13 cellular contexts compared by ENCODE assay signal in the genomic region with DNA sequence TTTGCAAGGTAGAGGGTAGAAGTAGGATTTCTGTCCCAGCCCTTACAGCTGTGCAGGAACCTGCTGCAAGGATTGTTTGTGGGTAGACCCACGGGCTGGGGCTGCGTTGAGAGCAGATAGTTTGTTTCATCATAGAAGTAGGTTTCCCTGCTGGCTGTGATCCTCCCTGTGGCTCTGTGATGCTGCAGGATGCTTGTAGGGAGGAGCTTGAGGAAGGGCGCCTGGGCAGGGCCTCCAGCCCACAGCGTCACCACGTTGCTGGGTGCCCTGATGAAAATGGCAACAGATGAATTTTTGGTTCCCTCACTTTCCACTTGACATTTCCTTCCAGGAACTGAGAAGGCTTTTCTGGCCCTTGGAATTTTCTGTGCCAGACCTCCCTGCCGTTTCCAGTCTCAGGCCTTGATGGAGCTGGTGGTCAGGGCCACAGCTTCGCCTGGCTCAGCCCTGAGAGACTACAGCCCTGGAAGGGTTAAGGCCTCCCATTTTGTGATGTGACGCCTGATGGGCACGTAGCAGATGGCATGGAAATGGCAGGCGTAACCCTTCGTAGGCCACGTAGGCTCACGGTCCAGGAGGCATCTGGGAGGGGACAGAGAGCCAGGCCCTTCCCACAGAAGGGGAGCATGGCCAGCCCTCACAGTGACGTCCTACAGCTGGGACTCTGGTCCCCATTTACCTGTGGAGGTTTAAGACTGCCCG. TPM values are rescaled to one million over a fixed set of nuclear protein-coding genes. Genes with fewer than 3 reads are reported as not detected.
DNase-seq lines count a peak whose midpoint lies in the region; ATAC-seq, FAIRE-seq and TF ChIP-seq lines count a peak whose summit lies in the region.
"Had no signal": no experiment of that assay in that cellular context is flagged by ENCODE, and none has a peak within 500 bp of the region (broad histone marks: within the 10 kb centered on the region; RNA-seq: fewer than 3 reads in every experiment).

No MANE protein-coding gene starts in this region.

- TF ChIP-seq EP300 in GM12878 (IDR thresholded peaks at IDR 0.05; ENCODE audit: borderline replicate concordance in 1 of 2, control insufficient read depth in 1 of 2, low read depth in 2 of 2, low read length in 2 of 2) (no peak), tibial nerve (IDR thresholded peaks at IDR 0.05) (no peak)

- H3K4me3 Mint-ChIP-seq in natural killer cell, result peak overlapping the region; percentile 74

- H3K27ac ChIP-seq in C4-2B (peak overlapping the region; percentile 37), RWPE1 (peak overlapping the region; percentile 11), GM12878 (ENCODE audit: control insufficient read depth, insufficient read depth) (0 out of 2 replicates have a peak overlapping the region, but pooled peaks have one; percentile 20), tibial nerve (no peak overlapping the region)

- CTCF ChIA-PET in RWPE1 (lab: Yijun Ruan, JAX), result no interaction called here
- CTCF ChIA-PET in GM12878 (lab: Yijun Ruan, JAX), result interaction anchor here (1.0 to 1.9 kb wide), 2 partner anchors 13 to 83 kb away, joined by 3 to 4 read pairs; no protein-coding TSS in a partner anchor

- TF ChIP-seq POLR2A in GM12878 (IDR thresholded peaks at IDR 0.05; ENCODE audit: low read depth, low read length), result 0 out of 2 replicates have a peak, but pooled peaks have one; percentile 2
- TF ChIP-seq POLR2A in tibial nerve (IDR thresholded peaks at IDR 0.05), result no peak

- no peak overlapping the region for H3K4me2 ChIP-seq in GM12878 (ENCODE audit: control insufficient read depth, insufficient read depth)

- H3K4me1 Mint-ChIP-seq in natural killer cell, result peaks cover 84 to 85% of the 10 kb centered on the region in 2 donors

- peaks cover 7% of the 10 kb centered on the region for H4K20me1 ChIP-seq in GM12878 (ENCODE audit: control insufficient read depth, insufficient read depth)

- H3K9me3 Mint-ChIP-seq in natural killer cell, result no peaks in the 10 kb centered on the region

- peaks cover 93% of the 10 kb centered on the region for H3K79me2 ChIP-seq in GM12878 (ENCODE audit: control insufficient read depth, insufficient read depth, low read length)

- no peaks in the 10 kb centered on the region for H3K27me3 Mint-ChIP-seq in natural killer cell (ENCODE audit: low read depth in 2 of 2)

- H3K4me3 ChIP-seq in GM12878 (no peak overlapping the region), tibial nerve (no peak overlapping the region)
- H3K4me3 ChIP-seq: MG63 had no signal

- TF ChIP-seq RAD21 in GM12878 (IDR thresholded peaks at IDR 0.05; ENCODE audit: insufficient read depth, low read depth, low read length), result no peak

- RAD21 ChIA-PET in GM12878 (lab: Charles Lee; ENCODE audit: unreplicated experiment), result interaction anchor here (1.5 to 2.7 kb wide), 2 partner anchors 42 to 83 kb away, joined by 3 to 8 read pairs; a partner anchor contains a TSS

- POLR2A ChIA-PET in RWPE1 (lab: Yijun Ruan, JAX; ENCODE audit: low non-redundant PET), result no interaction called here
- POLR2A ChIA-PET in GM12878 (lab: Charles Lee), result interaction anchor here (0.5 to 1.8 kb wide), 2 partner anchors 11 to 289 kb away, joined by 3 to 7 read pairs; no protein-coding TSS in a partner anchor

- peaks cover 5% of the 10 kb centered on the region; the same call in 2 of the 3 replicates for H3K9me3 ChIP-seq in GM12878 (replicated peaks; ENCODE audit: control insufficient read depth, insufficient read depth, low read length)
- no peaks in the 10 kb centered on the region for H3K9me3 ChIP-seq in tibial nerve
- H3K9me3 ChIP-seq: MG63 had no signal

- H3K36me3 ChIP-seq in GM12878 (ENCODE audit: control insufficient read depth in 2 of 2, insufficient read depth in 2 of 2, low read length in 1 of 2), result peaks cover 4 to 15% of the 10 kb centered on the region in 2 experiments; a peak in 3 of 4 replicates
- no peaks in the 10 kb centered on the region for H3K36me3 ChIP-seq in tibial nerve

- H3K9ac ChIP-seq in GM12878 (ENCODE audit: control insufficient read depth, insufficient read depth, low read length), result no peak overlapping the region

- peak overlapping the region; percentile 78 to 83 for H3K27ac Mint-ChIP-seq in natural killer cell

- no peaks in the 10 kb centered on the region for H3K27me3 ChIP-seq in GM12878 (replicated peaks in 1 of 2; ENCODE audit: control insufficient read depth in 2 of 2, insufficient read depth in 2 of 2, low read length in 1 of 2)
- no peaks in the 10 kb centered on the region for H3K27me3 ChIP-seq in tibial nerve
- H3K27me3 ChIP-seq: MG63 had no signal

- in situ Hi-C loops in GM12878 (cut with MboI) (no loop called here), KBM-7 (cut with MboI; ENCODE audit: low pct_unique_long_range_greater_than_20kb, low sequenced_read_pairs) (no loop called here)

- no peak for FAIRE-seq in GM12878 (lab: Jason Lieb, UNC)
- FAIRE-seq: colon, urothelium cell line had no signal

- H3K4me1 ChIP-seq in GM12878 (ENCODE audit: control insufficient read depth, insufficient read depth, low read length) (peaks cover 66% of the 10 kb centered on the region), tibial nerve (peaks cover 0 to 40% (median 22%) of the 10 kb centered on the region in 4 donors)

- TF ChIP-seq CTCF in C4-2B (conservative IDR thresholded peaks at IDR 0.05) (no peak), RWPE1 (conservative IDR thresholded peaks at IDR 0.05; ENCODE audit: low read depth) (no peak), GM12878 (IDR thresholded peaks at IDR 0.05 in 2 of 3, conservative IDR thresholded peaks at IDR 0.05 in 1 of 3; ENCODE audit: control insufficient read depth in 2 of 3, extremely low read depth in 1 of 3, insufficient read depth in 1 of 3, low read depth in 3 of 3, low read length in 3 of 3) (no peak), natural killer cell (IDR thresholded peaks at IDR 0.05) (no peak), tibial nerve (IDR thresholded peaks at IDR 0.05) (no peak)

- SMC1A ChIA-PET in GM12878 (lab: Charles Lee; ENCODE audit: uncharacterized antibody, unreplicated experiment), result interaction anchor here (4.8 kb wide), 1 partner anchor 11 kb away, joined by 21 read pairs; no protein-coding TSS in a partner anchor

- intact Hi-C loops in GM12878 (cut with micrococcal nuclease; ENCODE audit: unreplicated experiment), result no loop called here
- intact Hi-C loops in natural killer cell (cut with micrococcal nuclease), result loop anchor here (2.0 to 5.0 kb wide), 2 partner anchors 13 to 40 kb away; a partner anchor contains a TSS

- no peaks in the 10 kb centered on the region for H3K36me3 Mint-ChIP-seq in natural killer cell

- WGBS in GM12878 (ENCODE audit: insufficient coverage, insufficient replicate concordance, low lambda C conversion rate, missing lambda C conversion rate), result 96% methylated on average over 15 of the region's 15 CpGs
- WGBS in tibial nerve, 2 donors, result 61 to 62% methylated on average over 11 to 15 of the region's 15 CpGs

- BruUV-seq in GM12878 (replicated peaks; lab: Mats Ljungman, UMichigan), result no TSS peak

- no peak for DNase-seq in RWPE1 (ENCODE audit: low spot score)
- no peak for DNase-seq in GM12878 (ENCODE audit: low read depth, low spot score)
- DNase-seq in natural killer cell, result no peak
- DNase-seq in KBM-7, result no peak
- DNase-seq in tibial nerve (ENCODE audit: low spot score in 2 of 2), result no peak
- DNase-seq: GOT3; MG63; NK-92 treated with Interleukin-12 subunit alpha and Interleukin-12 subunit beta, amount 100 ng/mL, for 24 hours had no signal

- ATAC-seq in GM12878, result no peak
- ATAC-seq in natural killer cell, result peak; percentile 39 to 48 (median 40)
- ATAC-seq in GM19035 (IDR thresholded peaks at IDR 0.05; ENCODE audit: unreplicated experiment), result no peak
- ATAC-seq in HG03354 (IDR thresholded peaks at IDR 0.05; ENCODE audit: poor library complexity, severe bottlenecking, unreplicated experiment), result no peak

- no peak overlapping the region for H2AFZ ChIP-seq in GM12878 (ENCODE audit: control insufficient read depth, low read depth, low read length)

TF ChIP-seq in GM12878, 131 proteins besides CTCF, POLR2A, EP300 and RAD21:
- TF ChIP-seq PAX8 (IDR thresholded peaks at IDR 0.05) (no peak), RBBP5 (conservative IDR thresholded peaks at IDR 0.05) (no peak), MEF2B (IDR thresholded peaks at IDR 0.05; ENCODE audit: partially characterized antibody, poor library complexity, severe bottlenecking) (no peak), ZBED1 (IDR thresholded peaks at IDR 0.05; ENCODE audit: borderline replicate concordance) (no peak), BMI1 (IDR thresholded peaks at IDR 0.05; ENCODE audit: borderline replicate concordance) (no peak)
- TF ChIP-seq, protein P1, sequence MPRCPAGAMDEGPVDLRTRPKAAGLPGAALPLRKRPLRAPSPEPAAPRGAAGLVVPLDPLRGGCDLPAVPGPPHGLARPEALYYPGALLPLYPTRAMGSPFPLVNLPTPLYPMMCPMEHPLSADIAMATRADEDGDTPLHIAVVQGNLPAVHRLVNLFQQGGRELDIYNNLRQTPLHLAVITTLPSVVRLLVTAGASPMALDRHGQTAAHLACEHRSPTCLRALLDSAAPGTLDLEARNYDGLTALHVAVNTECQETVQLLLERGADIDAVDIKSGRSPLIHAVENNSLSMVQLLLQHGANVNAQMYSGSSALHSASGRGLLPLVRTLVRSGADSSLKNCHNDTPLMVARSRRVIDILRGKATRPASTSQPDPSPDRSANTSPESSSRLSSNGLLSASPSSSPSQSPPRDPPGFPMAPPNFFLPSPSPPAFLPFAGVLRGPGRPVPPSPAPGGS (IDR thresholded peaks at IDR 0.05; ENCODE audit: borderline replicate concordance, insufficient read depth, low read depth, low read length, poor library complexity, severe bottlenecking), result no peak

RNA-seq across cellular contexts. Expression of a gene that starts 42.2 kb away (rescaled TPM):
- 28.7 and 30.1 TPM in 2 replicates for total RNA-seq in GM12878 (2013; cell fraction: nucleolus; rRNA removed)
- total RNA-seq in GM12878 (2014; rRNA removed), result 47.1 and 61.8 TPM in 2 replicates
- 27.4 and 38.4 TPM in 2 replicates for total RNA-seq in GM12878 (2014; rRNA removed; fragmentation: Illumina TruSeq; extraction: Trizol)
- 161 and 173 TPM in 2 replicates for total RNA-seq in GM12878 (2021)
- 15.5 TPM for polyA plus RNA-seq in GM12878 (2011; ENCODE audit: low read depth)
- 16.9 and 20.1 TPM in 2 replicates for polyA plus RNA-seq in GM12878 (2011; rRNA removed)
- polyA plus RNA-seq in GM12878 (2011; cell fraction: cytosol; rRNA removed), result 18.7 and 20.9 TPM in 2 replicates
- 21.5 and 39.0 TPM in 2 replicates for polyA plus RNA-seq in GM12878 (2011; cell fraction: nucleus; rRNA removed)
- polyA plus RNA-seq in GM12878 (2012), result 32.1 and 35.4 TPM in 2 replicates
- polyA plus RNA-seq in GM12878 (2014; fragmentation: Illumina TruSeq; extraction: Trizol), result 8.6 and 28.0 TPM in 2 replicates
- polyA plus RNA-seq in GM12878 (2014; fragmentation: Nextera tagmentation; extraction: Ambion mirVana), result 1 to 10 TPM; 2.6 to 2.7 TPM
- polyA plus RNA-seq in GM12878 (2014; rRNA removed), result 60.3 and 70.8 TPM in 2 replicates
- polyA plus RNA-seq in GM12878 (2016; fragmentation: Nextera tagmentation; extraction: Ambion mirVana), result 10 to 100 TPM; 31.4 to 32.7 TPM
- 16.8 and 17.2 TPM in 2 replicates for polyA minus RNA-seq in GM12878 (2011; rRNA and poly(A)+ RNA removed)
- polyA minus RNA-seq in GM12878 (2011; cell fraction: cytosol; rRNA and poly(A)+ RNA removed), result 29.5 and 34.5 TPM in 2 replicates
- 5.1 and 11.0 TPM in 2 replicates for polyA minus RNA-seq in GM12878 (2011; cell fraction: nucleus; rRNA and poly(A)+ RNA removed)
- 100 to 1,000 TPM; 209 to 232 (median 230) TPM for total RNA-seq in natural killer cell
- 10 to 100 TPM; 34.1 to 69.6 (median 36.8) TPM for total RNA-seq in tibial nerve

Comparison
In these comparisons a context has a peak if more than half of its experiments do, and no peak if none do; other contexts are left out.
1. H3K27ac ChIP-seq: peak in C4-2B (single experiment), RWPE1 (single experiment) and GM12878 (single experiment); none in tibial nerve (0 of 4).
2. ATAC-seq: peak in natural killer cell (3 of 3); none in GM12878 (single experiment), GM19035 (single experiment) and HG03354 (single experiment).